ENCODE assay signal across 11 cellular contexts in genomic region chr17:50603340-50603739, GRCh38. TPM values are rescaled to one million over a fixed set of nuclear protein-coding genes. Genes with fewer than 3 reads are reported as not detected.
DNase-seq lines count a peak whose midpoint lies in the region; ATAC-seq and TF ChIP-seq lines count a peak whose summit lies in the region.
"Had no signal": no experiment of that assay in that cellular context is flagged by ENCODE, and none has a peak within 500 bp of the region (broad histone marks: within the 10 kb centered on the region; RNA-seq: fewer than 3 reads in every experiment).

No MANE protein-coding gene starts in this region.

- no CpG with 5 or more reads among the region's 9 CpGs for WGBS in mesendoderm (ENCODE audit: extremely low coverage, insufficient coverage, low lambda C conversion rate)

- no TSS peak for BruUV-seq in OCI-LY7 (replicated peaks; lab: Mats Ljungman, UMichigan)

- H3K36me3 ChIP-seq in OCI-LY7 (ENCODE audit: insufficient read depth, low read length) (no peaks in the 10 kb centered on the region), mesendoderm (ENCODE audit: control insufficient read depth, insufficient read depth, low read length) (no peaks in the 10 kb centered on the region)

- no peaks in the 10 kb centered on the region for H3K79me1 ChIP-seq in mesendoderm (ENCODE audit: low read length)

- no peak overlapping the region for H3K4ac ChIP-seq in mesendoderm (ENCODE audit: low read depth, low read length)

- no peak overlapping the region for H4K8ac ChIP-seq in mesendoderm (ENCODE audit: low read depth, low read length)

- H3K4me1 ChIP-seq in OCI-LY7 (ENCODE audit: insufficient read depth, low read length, poor library complexity, severe bottlenecking): peaks cover 6% of the 10 kb centered on the region
- H3K4me1 ChIP-seq in mesendoderm (ENCODE audit: control insufficient read depth, low read depth, low read length): no peaks in the 10 kb centered on the region

- H3K4me2 ChIP-seq in OCI-LY7 (ENCODE audit: low read length) (no peak overlapping the region), mesendoderm (ENCODE audit: low read length) (no peak overlapping the region)

- H3K9ac ChIP-seq in mesendoderm (ENCODE audit: low read length): no peak overlapping the region

- no peaks in the 10 kb centered on the region for H3K9me2 ChIP-seq in OCI-LY7 (ENCODE audit: insufficient read depth, low read length)

- no peak overlapping the region for H2BK5ac ChIP-seq in mesendoderm (ENCODE audit: low read length)

- H2AFZ ChIP-seq in OCI-LY7 (ENCODE audit: low read length): no peak overlapping the region

- no peak overlapping the region for H2AK5ac ChIP-seq in mesendoderm (ENCODE audit: low read length)

- H3K18ac ChIP-seq in mesendoderm (ENCODE audit: low read length): no peak overlapping the region

- no peak overlapping the region for H3K56ac ChIP-seq in mesendoderm (ENCODE audit: low read length)

- H3K27ac ChIP-seq in OCI-LY7 (ENCODE audit: low read depth, low read length, poor library complexity, severe bottlenecking) (no peak overlapping the region), mesendoderm (ENCODE audit: low read depth, low read length) (no peak overlapping the region), caudate nucleus (ENCODE audit: low read depth, low read length) (no peak overlapping the region)
- H3K27ac ChIP-seq: 22Rv1 had no signal

- H3K27me3 ChIP-seq in mesendoderm (ENCODE audit: insufficient read depth, low read length, poor library complexity): no peaks in the 10 kb centered on the region

- no peak overlapping the region for H3K4me3 ChIP-seq in OCI-LY7 (ENCODE audit: low read depth, low read length, poor library complexity, severe bottlenecking)
- H3K4me3 ChIP-seq in mesendoderm (ENCODE audit: low read length): no peak overlapping the region

- POLR2A ChIA-PET in HEK293T (lab: Yijun Ruan, JAX): no interaction called here
- POLR2A ChIA-PET in OCI-LY7 (lab: Charles Lee): no interaction called here

- no peak overlapping the region for H4K5ac ChIP-seq in mesendoderm (ENCODE audit: low read length)

- H3K79me2 ChIP-seq in OCI-LY7 (ENCODE audit: insufficient read depth, low read depth, low read length): no peaks in the 10 kb centered on the region
- no peaks in the 10 kb centered on the region for H3K79me2 ChIP-seq in mesendoderm (ENCODE audit: control insufficient read depth, insufficient read depth, low read length)

- H2BK15ac ChIP-seq in mesendoderm (replicated peaks; ENCODE audit: low read depth): no peak overlapping the region

- CTCF ChIA-PET in HEK293T (lab: Yijun Ruan, JAX): interaction anchor here (1.0 kb wide), 1 partner anchor 17 kb away, joined by 3 read pairs; no protein-coding TSS in a partner anchor
- CTCF ChIA-PET in OCI-LY7 (lab: Charles Lee; ENCODE audit: unreplicated experiment): no interaction called here

- ATAC-seq in GM21515 (IDR thresholded peaks at IDR 0.05; ENCODE audit: unreplicated experiment): no peak

- H2BK120ac ChIP-seq in mesendoderm (ENCODE audit: low read depth, low read length): no peak overlapping the region

- no peak overlapping the region for H3K23ac ChIP-seq in mesendoderm (ENCODE audit: low read length)

- intact Hi-C loops in OCI-LY7 (cut with micrococcal nuclease; ENCODE audit: unreplicated experiment): no loop called here

- DNase-seq in DMS 273 (lab: John Stamatoyannopoulos, UW; ENCODE audit: unreplicated experiment): peak; percentile 48
- no peak for DNase-seq in DMS 273 treated with DMSO at 0.1 percent for 48 hours (lab: John Stamatoyannopoulos, UW)
- DNase-seq in HEK293T (ENCODE audit: extremely low spot score): peak; percentile 63
- peak; percentile 30 for DNase-seq in OCI-LY7 (ENCODE audit: low spot score)
- peak; percentile 35 for DNase-seq in mesendoderm
- DNase-seq in NCI-H1694 (lab: John Stamatoyannopoulos, UW): no peak
- DNase-seq in caudate nucleus (lab: John Stamatoyannopoulos, UW): no peak
- DNase-seq: activated gamma-delta T cell had no signal

- no peaks in the 10 kb centered on the region for H3K9me3 ChIP-seq in OCI-LY7 (ENCODE audit: low read length)

- peak; percentile 58; the same call in 1 of the 2 replicates for TF ChIP-seq CTCF in OCI-LY7 (conservative IDR thresholded peaks at IDR 0.05; ENCODE audit: low read length)

- no peaks in the 10 kb centered on the region for H4K20me1 ChIP-seq in OCI-LY7 (ENCODE audit: insufficient read depth, low read length)

TF ChIP-seq in HEK293T, 16 proteins besides CTCF, POLR2A, EP300 and RAD21:
- TF ChIP-seq TARDBP (IDR thresholded peaks at IDR 0.05) (no peak), PKNOX1 (IDR thresholded peaks at IDR 0.05) (no peak), L3MBTL2 (conservative IDR thresholded peaks at IDR 0.05) (no peak), CTBP1 (IDR thresholded peaks at IDR 0.05; ENCODE audit: borderline replicate concordance) (no peak), HDGF (IDR thresholded peaks at IDR 0.05; ENCODE audit: borderline replicate concordance) (no peak), SUZ12 (IDR thresholded peaks at IDR 0.05) (no peak), NFRKB (IDR thresholded peaks at IDR 0.05) (no peak), ZNF384 (IDR thresholded peaks at IDR 0.05) (no peak), SP1 (IDR thresholded peaks at IDR 0.05) (no peak)

RNA-seq across cellular contexts. Expression of gene ABCC3, which starts 31.3 kb away (rescaled TPM):
- not detected in 2 replicates for total RNA-seq in OCI-LY7 (2014; rRNA removed; shearing (Covaris generic))
- not detected in 2 replicates for total RNA-seq in OCI-LY7 (2022)
- 0.13 TPM for polyA plus RNA-seq in mesendoderm (2013, experiment 1 of 2)
- 0.15 TPM for polyA plus RNA-seq in mesendoderm (2013, experiment 2 of 2)
- total RNA-seq: T-helper 1 cell treated with Interleukin-12 subunit alpha and Interleukin-12 subunit beta and Interleukin-4 antibody, amounts not matched to agents 30 ng/mL and 1 ng/mL, for 36 hours had no signal

RNA-seq across cellular contexts. Expression of gene CACNA1G, which starts 42.8 kb away (rescaled TPM):
- not detected in 2 replicates for total RNA-seq in OCI-LY7 (2014; rRNA removed; shearing (Covaris generic))
- not detected in 2 replicates for total RNA-seq in OCI-LY7 (2022)
- 1.8 TPM for polyA plus RNA-seq in mesendoderm (2013, experiment 1 of 2)
- 1.6 TPM for polyA plus RNA-seq in mesendoderm (2013, experiment 2 of 2)
- total RNA-seq: T-helper 1 cell treated with Interleukin-12 subunit alpha and Interleukin-12 subunit beta and Interleukin-4 antibody, amounts not matched to agents 30 ng/mL and 1 ng/mL, for 36 hours had no signal

RNA-seq across cellular contexts. Expression of gene SPATA20, which starts 56.4 kb away (rescaled TPM):
- total RNA-seq in OCI-LY7 (2014; rRNA removed; shearing (Covaris generic)): 4.5 and 8.3 TPM in 2 replicates
- total RNA-seq in OCI-LY7 (2022): 7.9 and 11.5 TPM in 2 replicates
- 9.8 TPM for polyA plus RNA-seq in mesendoderm (2013, experiment 1 of 2)
- 9.4 TPM for polyA plus RNA-seq in mesendoderm (2013, experiment 2 of 2)

Comparison
In these comparisons a context has a peak if more than half of its experiments do, and no peak if none do; other contexts are left out.
1. DNase-seq: peak in DMS 273 (single experiment), HEK293T (single experiment), OCI-LY7 (single experiment) and mesendoderm (single experiment); none in DMS 273 treated with DMSO at 0.1 percent for 48 hours (single experiment), NCI-H1694 (single experiment) and caudate nucleus (0 of 61).